Comparison of ENCODE assay signal across 13 cellular contexts in the genomic region with DNA sequence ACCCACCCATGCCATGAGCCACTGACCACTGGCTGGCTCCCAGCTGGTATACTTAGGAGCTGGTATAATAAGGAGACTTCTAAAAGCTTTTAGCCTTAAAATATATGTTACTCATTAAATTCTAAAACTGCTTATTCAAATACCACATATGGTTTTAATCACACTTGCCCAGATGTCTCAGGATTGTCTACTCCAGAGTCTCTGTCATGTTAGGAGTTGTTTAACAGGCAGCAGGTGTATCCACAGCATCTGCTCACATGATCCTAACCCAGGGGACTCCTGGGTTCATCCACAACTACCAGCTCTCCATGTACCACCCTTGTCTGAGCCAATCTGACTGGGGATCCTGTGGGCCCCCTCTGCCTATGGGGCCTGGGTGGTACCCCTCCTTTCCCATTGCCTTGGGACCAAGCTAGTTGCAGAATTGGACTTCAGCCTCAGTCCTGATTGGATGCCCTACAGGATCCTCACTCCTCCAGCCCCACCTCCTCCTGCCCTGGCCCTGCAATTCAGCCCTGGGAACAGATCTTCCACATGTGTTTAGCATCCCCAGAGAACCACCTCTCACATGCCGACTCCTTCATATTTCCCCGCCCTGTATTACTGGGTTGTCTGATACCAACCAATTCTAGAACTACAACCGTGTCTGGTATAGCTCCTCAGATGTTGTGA.
DNase-seq lines count a peak whose midpoint lies in the region; ATAC-seq, FAIRE-seq and TF ChIP-seq lines count a peak whose summit lies in the region.
"Had no signal": no experiment of that assay in that cellular context is flagged by ENCODE, and none has a peak within 500 bp of the region (broad histone marks: within the 10 kb centered on the region; RNA-seq: fewer than 3 reads in every experiment).

No MANE protein-coding gene starts in this region.

- H3K4me3 ChIP-seq in HepG2 (replicated peaks in 1 of 3; ENCODE audit: insufficient read depth in 1 of 3, low read depth in 2 of 3, low read length in 3 of 3) (no peak overlapping the region), right lobe of liver (no peak overlapping the region), SK-N-SH (ENCODE audit: low read depth in 2 of 2, low read length in 1 of 2) (no peak overlapping the region), left lung (no peak overlapping the region)

- CTCF ChIA-PET in HepG2 (lab: Yijun Ruan, JAX; ENCODE audit: low intra/inter-chr PET ratio, low total read pairs) (no interaction called here), SK-N-SH (lab: Yijun Ruan, JAX) (interaction anchor here (0.8 to 28.6 kb wide), 13 partner anchors 10 to 224 kb away, joined by 3 to 591 read pairs (median 5); a partner anchor contains a TSS)

- H3K36me3 ChIP-seq in HepG2 (replicated peaks in 1 of 2; ENCODE audit: control insufficient read depth in 1 of 2, insufficient read depth in 2 of 2, low read length in 2 of 2) (no peaks in the 10 kb centered on the region; a peak in 1 of 5 replicates), right lobe of liver (no peaks in the 10 kb centered on the region), SK-N-SH (replicated peaks in 1 of 2; ENCODE audit: control insufficient read depth in 1 of 2, insufficient read depth in 2 of 2, low read length in 1 of 2) (no peaks in the 10 kb centered on the region), left lung (no peaks in the 10 kb centered on the region)

- H3K79me2 ChIP-seq in HepG2 (ENCODE audit: insufficient read depth, low read length) (peaks cover 10% of the 10 kb centered on the region), SK-N-SH (ENCODE audit: insufficient read depth) (peaks cover 97% of the 10 kb centered on the region)

- POLR2A ChIA-PET in HepG2 (lab: Yijun Ruan, JAX) = interaction anchor here (1.1 to 9.3 kb wide), 7 partner anchors 9 to 789 kb away, joined by 3 to 214 read pairs (median 5); a partner anchor contains a TSS
- POLR2A ChIA-PET in SK-N-SH (lab: Yijun Ruan, JAX) = interaction anchor here (1.1 to 1.9 kb wide), 2 partner anchors 12 to 44 kb away, joined by 3 to 5 read pairs; no protein-coding TSS in a partner anchor

- H3K9ac ChIP-seq in HepG2 (ENCODE audit: insufficient read depth, low read depth, low read length) (no peak overlapping the region), SK-N-SH (no peak overlapping the region)

- TF ChIP-seq EP300 in HepG2 (IDR thresholded peaks at IDR 0.05; ENCODE audit: low read depth in 2 of 2, low read length in 2 of 2) (no peak), HepG2 (CRISPR knock-in tag; IDR thresholded peaks at IDR 0.05; ENCODE audit: borderline replicate concordance) (no peak), SK-N-SH (IDR thresholded peaks at IDR 0.05; ENCODE audit: borderline replicate concordance in 1 of 2, low read depth in 1 of 2, low read length in 1 of 2) (peak in 1 of 2 experiments; percentile 58; a peak in 1 of 4 replicates)

- TF ChIP-seq RAD21 in HepG2 (CRISPR knock-in tag; IDR thresholded peaks at IDR 0.05) (no peak), SK-N-SH (IDR thresholded peaks at IDR 0.05; ENCODE audit: low read length) (no peak)

- in situ Hi-C loops in HepG2 (cut with HindIII; ENCODE audit: extremely low pct_ligation_motif_present, low pct_unique_long_range_greater_than_20kb) = no loop called here

- peaks cover 81% of the 10 kb centered on the region for H3F3A ChIP-seq in SK-N-SH (replicated peaks; ENCODE audit: insufficient read depth)

- H3K4me2 ChIP-seq in HepG2 (ENCODE audit: low read depth, low read length) (no peak overlapping the region), SK-N-SH (0 out of 2 replicates have a peak overlapping the region, but pooled peaks have one; percentile 9)

- intact Hi-C loops in HepG2 (cut with micrococcal nuclease; ENCODE audit: unreplicated experiment) = no loop called here
- intact Hi-C loops in right lobe of liver (cut with DNase I) = no loop called here
- intact Hi-C loops in left lung (cut with DNase I) = no loop called here

- H3K4me1 ChIP-seq in HepG2 (ENCODE audit: insufficient read depth, low read length) (peaks cover 97% of the 10 kb centered on the region), right lobe of liver (peaks cover 0 to 49% (median 23%) of the 10 kb centered on the region in 4 donors), SK-N-SH (ENCODE audit: control insufficient read depth in 1 of 2, insufficient read depth in 2 of 2, low read depth in 1 of 2, low read length in 1 of 2) (peaks cover 81 to 84% of the 10 kb centered on the region in 2 experiments), left lung (peaks cover 23 to 48% of the 10 kb centered on the region in 2 donors)

- H3K9me3 ChIP-seq in HepG2 (ENCODE audit: low read length) (no peaks in the 10 kb centered on the region), right lobe of liver (no peaks in the 10 kb centered on the region), SK-N-SH (no peaks in the 10 kb centered on the region), left lung (no peaks in the 10 kb centered on the region)

- TF ChIP-seq POLR2A in HepG2 (IDR thresholded peaks at IDR 0.05; ENCODE audit: insufficient read depth in 1 of 2, low read depth in 2 of 2, low read length in 2 of 2) (no peak), right lobe of liver (IDR thresholded peaks at IDR 0.05) (no peak)

- WGBS in HepG2 (ENCODE audit: low lambda C conversion rate) = 90% methylated on average over 3 of the region's 3 CpGs
- WGBS in right lobe of liver (ENCODE audit: insufficient coverage, low coverage, low lambda C conversion rate, missing lambda C conversion rate) = 89% methylated on average over 3 of the region's 3 CpGs
- WGBS in SK-N-SH (ENCODE audit: low lambda C conversion rate) = 81% methylated on average over 3 of the region's 3 CpGs

- H3K27me3 ChIP-seq in HepG2 (ENCODE audit: control insufficient read depth in 1 of 2, insufficient read depth in 2 of 2, low read length in 2 of 2) = no peaks in the 10 kb centered on the region
- no peaks in the 10 kb centered on the region for H3K27me3 ChIP-seq in right lobe of liver
- H3K27me3 ChIP-seq in SK-N-SH (ENCODE audit: insufficient read depth) = no peaks in the 10 kb centered on the region
- no peaks in the 10 kb centered on the region for H3K27me3 ChIP-seq in left lung

- no peak overlapping the region for H2AFZ ChIP-seq in HepG2 (ENCODE audit: low read length)
- H2AFZ ChIP-seq in SK-N-SH (ENCODE audit: low read depth) = no peak overlapping the region

- H4K20me1 ChIP-seq in HepG2 (ENCODE audit: insufficient read depth, low read length) (no peaks in the 10 kb centered on the region), SK-N-SH (ENCODE audit: insufficient read depth) (peaks cover 16% of the 10 kb centered on the region; the same call in 1 of the 2 replicates)

- ATAC-seq in HepG2 (no peak), right lobe of liver (no peak), HG02884 (IDR thresholded peaks at IDR 0.05; ENCODE audit: unreplicated experiment) (no peak), left lung (no peak)

- no TSS peak for BruUV-seq in HepG2 (replicated peaks; lab: Mats Ljungman, UMichigan)

- H3K27ac ChIP-seq in HepG2 (ENCODE audit: extremely low read length, insufficient read depth, low read length) = peak overlapping the region; percentile 44
- H3K27ac ChIP-seq in right lobe of liver = no peak overlapping the region
- peak overlapping the region; percentile 82 to 98; a peak in 3 of 4 replicates for H3K27ac ChIP-seq in SK-N-SH (ENCODE audit: low read depth in 2 of 2, low read length in 1 of 2)
- no peak overlapping the region for H3K27ac ChIP-seq in left lung

- DNase-seq in HepG2 (ENCODE audit: low spot score) = no peak
- DNase-seq in right lobe of liver = no peak
- DNase-seq in SK-N-SH = no peak
- peak; percentile 75 for DNase-seq in fibroblast of peridontal ligament (ENCODE audit: extremely low read depth)
- no peak for DNase-seq in D341Med (ENCODE audit: low spot score)
- DNase-seq in stimulated activated naive CD4-positive, alpha-beta T cell treated with Interleukin-2 at 50 U/mL for 16 hours (lab: John Stamatoyannopoulos, UW) = no peak
- DNase-seq in left lung = no peak
- DNase-seq: activated CD4-positive, alpha-beta memory T cell treated with anti-CD3 and anti-CD28 coated beads, Interleukin-2, amount 10 ng/mL, durations not matched to agents 7 days and 5 days; activated naive CD4-positive, alpha-beta T cell treated with Interleukin-2 at 50 U/mL for 16 hours; aorta; cerebellar nuclear complex; midbrain had no signal

- no peak for FAIRE-seq in HepG2 (lab: Jason Lieb, UNC)

- no peaks in the 10 kb centered on the region for H3K9me2 ChIP-seq in SK-N-SH

- no peak for TF ChIP-seq CTCF in HepG2 (CRISPR knock-in tag; IDR thresholded peaks at IDR 0.05)
- no peak for TF ChIP-seq CTCF in right lobe of liver (IDR thresholded peaks at IDR 0.05)
- no peak for TF ChIP-seq CTCF in SK-N-SH (IDR thresholded peaks at IDR 0.05)
- TF ChIP-seq CTCF in left lung (IDR thresholded peaks at IDR 0.05) = no peak

TF ChIP-seq in HepG2, 621 proteins besides CTCF, POLR2A, EP300 and RAD21:
- TF ChIP-seq, protein P1, sequence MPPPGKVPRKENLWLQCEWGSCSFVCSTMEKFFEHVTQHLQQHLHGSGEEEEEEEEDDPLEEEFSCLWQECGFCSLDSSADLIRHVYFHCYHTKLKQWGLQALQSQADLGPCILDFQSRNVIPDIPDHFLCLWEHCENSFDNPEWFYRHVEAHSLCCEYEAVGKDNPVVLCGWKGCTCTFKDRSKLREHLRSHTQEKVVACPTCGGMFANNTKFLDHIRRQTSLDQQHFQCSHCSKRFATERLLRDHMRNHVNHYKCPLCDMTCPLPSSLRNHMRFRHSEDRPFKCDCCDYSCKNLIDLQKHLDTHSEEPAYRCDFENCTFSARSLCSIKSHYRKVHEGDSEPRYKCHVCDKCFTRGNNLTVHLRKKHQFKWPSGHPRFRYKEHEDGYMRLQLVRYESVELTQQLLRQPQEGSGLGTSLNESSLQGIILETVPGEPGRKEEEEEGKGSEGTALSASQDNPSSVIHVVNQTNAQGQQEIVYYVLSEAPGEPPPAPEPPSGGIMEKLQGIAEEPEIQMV (CRISPR knock-in tag; IDR thresholded peaks at IDR 0.05; ENCODE audit: low read depth) = no peak
- TF ChIP-seq HNF4A (CRISPR knock-in tag; IDR thresholded peaks at IDR 0.05) = peak; percentile 22; the same call in 1 of the 2 replicates

TF ChIP-seq in SK-N-SH, 30 proteins besides CTCF, POLR2A, EP300 and RAD21 (continues in another document):
- TF ChIP-seq TCF12 (IDR thresholded peaks at IDR 0.05) = peak; percentile 98
- TF ChIP-seq RFX5 (IDR thresholded peaks at IDR 0.05; ENCODE audit: low read length) = no peak
- TF ChIP-seq CHD2 (IDR thresholded peaks at IDR 0.05; ENCODE audit: low read length, partially characterized antibody) = no peak
- TF ChIP-seq JUND (IDR thresholded peaks at IDR 0.05) = peak; percentile 19; the same call in 1 of the 2 replicates
- TF ChIP-seq, protein P2, sequence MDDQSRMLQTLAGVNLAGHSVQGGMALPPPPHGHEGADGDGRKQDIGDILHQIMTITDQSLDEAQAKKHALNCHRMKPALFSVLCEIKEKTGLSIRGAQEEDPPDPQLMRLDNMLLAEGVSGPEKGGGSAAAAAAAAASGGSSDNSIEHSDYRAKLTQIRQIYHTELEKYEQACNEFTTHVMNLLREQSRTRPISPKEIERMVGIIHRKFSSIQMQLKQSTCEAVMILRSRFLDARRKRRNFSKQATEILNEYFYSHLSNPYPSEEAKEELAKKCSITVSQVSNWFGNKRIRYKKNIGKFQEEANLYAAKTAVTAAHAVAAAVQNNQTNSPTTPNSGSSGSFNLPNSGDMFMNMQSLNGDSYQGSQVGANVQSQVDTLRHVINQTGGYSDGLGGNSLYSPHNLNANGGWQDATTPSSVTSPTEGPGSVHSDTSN (IDR thresholded peaks at IDR 0.05) = peak; percentile 50; the same call in 1 of the 2 replicates
- no peak for TF ChIP-seq FOXM1 (IDR thresholded peaks at IDR 0.05; ENCODE audit: low read depth)

Comparison
In these comparisons a context has a peak if more than half of its experiments do, and no peak if none do; other contexts are left out.
1. H3K27ac ChIP-seq: peak in HepG2 (single experiment) and SK-N-SH (2 of 2); none in right lobe of liver (0 of 3) and left lung (0 of 2).